ENCODE assay signal across 9 cellular contexts in genomic region chr15:50051811-50052419, GRCh38.
A peak's percentile ranks its signal among the peaks of the same experiment; 100 is the strongest.
DNase-seq lines count a peak whose midpoint lies in the region; ATAC-seq and TF ChIP-seq lines count a peak whose summit lies in the region.
"Had no signal": no experiment of that assay in that cellular context is flagged by ENCODE, and none has a peak within 500 bp of the region (broad histone marks: within the 10 kb centered on the region; RNA-seq: fewer than 3 reads in every experiment).

No MANE protein-coding gene starts in this region.

- WGBS in body of pancreas, 2 donors, result 22 to 24% methylated on average over 3 of the region's 3 CpGs

- no peak overlapping the region for H3K27ac ChIP-seq in body of pancreas

- H3K4me3 ChIP-seq in GM12875 (ENCODE audit: low read depth, low read length), result no peak overlapping the region
- H3K4me3 ChIP-seq in body of pancreas, result no peak overlapping the region

- peaks cover 23% of the 10 kb centered on the region for H3K4me1 Mint-ChIP-seq in stimulated activated effector memory CD8-positive, alpha-beta T cell treated with anti-CD3 and anti-CD28 coated beads, Interleukin-12 subunit alpha, Interleukin-12 subunit beta, amount 100 ng/mL, for 72 hours

- no peaks in the 10 kb centered on the region for H3K4me1 ChIP-seq in body of pancreas

- ATAC-seq in body of pancreas (peak; percentile 74), HG03565 (IDR thresholded peaks at IDR 0.05; ENCODE audit: unreplicated experiment) (no peak)
- ATAC-seq in stimulated activated effector memory CD8-positive, alpha-beta T cell treated with anti-CD3 and anti-CD28 coated beads, Interleukin-12 subunit alpha, Interleukin-12 subunit beta, amount 100 ng/mL, for 72 hours, result peak; percentile 56
- ATAC-seq: naive thymus-derived CD8-positive, alpha-beta T cell had no signal

- intact Hi-C loops in body of pancreas (cut with DNase I), result no loop called here

- no peak overlapping the region for H3K4me3 Mint-ChIP-seq in stimulated activated effector memory CD8-positive, alpha-beta T cell treated with anti-CD3 and anti-CD28 coated beads, Interleukin-12 subunit alpha, Interleukin-12 subunit beta, amount 100 ng/mL, for 72 hours
- H3K4me3 Mint-ChIP-seq: naive thymus-derived CD8-positive, alpha-beta T cell had no signal

- no peak for TF ChIP-seq POLR2A in body of pancreas (IDR thresholded peaks at IDR 0.05)

- TF ChIP-seq CTCF in GM12875 (IDR thresholded peaks at IDR 0.05; ENCODE audit: borderline replicate concordance, insufficient read depth, low read depth, low read length) (peak; percentile 39; the same call in 1 of the 2 replicates), body of pancreas (IDR thresholded peaks at IDR 0.05) (peak in 6 of 7 experiments; percentile 47 to 71 (median 62))

- H3K36me3 Mint-ChIP-seq in stimulated activated effector memory CD8-positive, alpha-beta T cell treated with anti-CD3 and anti-CD28 coated beads, Interleukin-12 subunit alpha, Interleukin-12 subunit beta, amount 100 ng/mL, for 72 hours, result peaks cover 4% of the 10 kb centered on the region
- H3K36me3 Mint-ChIP-seq: naive thymus-derived CD8-positive, alpha-beta T cell had no signal

- no peaks in the 10 kb centered on the region for H3K36me3 ChIP-seq in body of pancreas (replicated peaks in 1 of 2; ENCODE audit: insufficient read depth in 1 of 2, low read depth in 2 of 2)

- H3K9me3 Mint-ChIP-seq in stimulated activated effector memory CD8-positive, alpha-beta T cell treated with anti-CD3 and anti-CD28 coated beads, Interleukin-12 subunit alpha, Interleukin-12 subunit beta, amount 100 ng/mL, for 72 hours, result no peaks in the 10 kb centered on the region
- H3K9me3 Mint-ChIP-seq: naive thymus-derived CD8-positive, alpha-beta T cell had no signal

- H3K27me3 ChIP-seq in body of pancreas, result no peaks in the 10 kb centered on the region

- DNase-seq in AG20443 (ENCODE audit: low spot score) (peak; percentile 54), NCI-H748 treated with DMSO at 0.1 percent for 48 hours (lab: John Stamatoyannopoulos, UW) (peak; percentile 18), body of pancreas (peak; percentile 46 to 68 (median 57)), iris pigment epithelial cell (ENCODE audit: low read depth) (peak; percentile 90)
- DNase-seq in stimulated activated effector memory CD8-positive, alpha-beta T cell treated with anti-CD3 and anti-CD28 coated beads, Interleukin-12 subunit alpha, Interleukin-12 subunit beta, amount 100 ng/mL, for 72 hours (ENCODE audit: low spot score in 2 of 2), result no peak
- DNase-seq in activated CD8-positive, alpha-beta memory T cell treated with anti-CD3 and anti-CD28 coated beads for 24 hours, result no peak

- H3K27ac Mint-ChIP-seq in stimulated activated effector memory CD8-positive, alpha-beta T cell treated with anti-CD3 and anti-CD28 coated beads, Interleukin-12 subunit alpha, Interleukin-12 subunit beta, amount 100 ng/mL, for 72 hours, result no peak overlapping the region
- H3K27ac Mint-ChIP-seq: naive thymus-derived CD8-positive, alpha-beta T cell had no signal

- H3K9me3 ChIP-seq in body of pancreas, result no peaks in the 10 kb centered on the region

Comparison
In these comparisons a context has a peak if more than half of its experiments do, and no peak if none do; other contexts are left out.
1. DNase-seq: peak in AG20443 (single experiment), NCI-H748 treated with DMSO at 0.1 percent for 48 hours (single experiment), body of pancreas (4 of 4) and iris pigment epithelial cell (single experiment); none in stimulated activated effector memory CD8-positive, alpha-beta T cell treated with anti-CD3 and anti-CD28 coated beads, Interleukin-12 subunit alpha, Interleukin-12 subunit beta, amount 100 ng/mL, for 72 hours (0 of 2) and activated CD8-positive, alpha-beta memory T cell treated with anti-CD3 and anti-CD28 coated beads for 24 hours (single experiment).